10 cellular contexts compared by ENCODE assay signal in the genomic region with DNA sequence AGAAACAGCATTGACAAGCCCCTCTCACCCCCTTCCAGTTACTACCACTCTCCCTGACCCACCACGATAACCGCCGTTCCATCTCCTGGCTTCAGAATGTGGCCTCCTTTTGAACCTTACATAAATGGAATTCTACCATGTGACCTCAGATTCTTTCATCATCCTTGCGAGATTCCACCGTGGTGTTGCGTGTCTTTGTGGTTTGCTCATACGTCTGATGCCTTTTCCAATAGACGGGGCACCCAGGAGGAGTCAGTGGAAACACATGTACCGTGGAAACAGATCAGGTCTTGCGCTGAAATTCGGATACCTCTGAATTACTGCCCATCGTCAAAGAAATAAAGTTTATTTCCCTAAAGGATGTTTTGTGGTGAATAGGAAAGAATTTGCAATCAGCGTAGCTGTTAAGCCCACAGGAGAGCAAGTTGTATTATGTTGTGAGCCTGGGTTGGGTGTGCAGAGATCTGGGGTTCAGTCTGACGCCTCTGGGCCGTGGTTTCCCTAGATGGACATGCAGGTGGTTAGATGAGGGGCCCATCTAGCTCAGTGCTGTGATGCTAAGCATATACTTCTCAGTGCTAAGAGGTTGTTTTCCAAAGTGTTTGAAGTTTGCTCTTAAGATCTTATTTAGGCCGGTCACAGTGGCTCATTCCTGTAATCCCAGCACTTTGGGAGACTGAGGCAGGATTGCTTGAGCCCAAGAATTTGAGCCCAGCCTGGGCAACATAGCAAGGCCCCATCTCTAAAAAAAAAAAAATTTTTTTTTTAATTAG. TPM values are rescaled to one million over a fixed set of nuclear protein-coding genes. Genes with fewer than 3 reads are reported as not detected.
DNase-seq lines count a peak whose midpoint lies in the region; ATAC-seq and TF ChIP-seq lines count a peak whose summit lies in the region.
"Had no signal": no experiment of that assay in that cellular context is flagged by ENCODE, and none has a peak within 500 bp of the region (broad histone marks: within the 10 kb centered on the region; RNA-seq: fewer than 3 reads in every experiment).

No MANE protein-coding gene starts in this region.

- peak overlapping the region; percentile 47 to 99 (median 94) for H3K27ac ChIP-seq in tibial nerve

- CTCF ChIA-PET in activated naive CD4-positive, alpha-beta T cell treated with anti-CD3 and anti-CD28 coated beads for 36 hours (lab: Charles Lee): interaction anchor here (0.6 to 1.0 kb wide), 2 partner anchors 47 to 65 kb away, joined by 3 to 4 read pairs; no protein-coding TSS in a partner anchor

- no peak for TF ChIP-seq CTCF in tibial nerve (IDR thresholded peaks at IDR 0.05)

- DNase-seq in HS-5 (ENCODE audit: low read depth) (peak; percentile 90), amniotic stem cell (lab: John Stamatoyannopoulos, UW) (peak; percentile 89), left lobe of liver (ENCODE audit: low spot score) (peak; percentile 67), tibial nerve (ENCODE audit: low spot score in 2 of 2) (peak in 1 of 2 donors; percentile 64)
- DNase-seq in activated CD4-positive, alpha-beta T cell treated with anti-CD3 and anti-CD28 coated beads, Interleukin-2, amount 10 ng/mL, durations not matched to agents 24 days and 14 days: no peak
- no peak for DNase-seq in NK-92 treated with Interleukin-12 subunit alpha and Interleukin-12 subunit beta, amount 100 ng/mL, for 24 hours (lab: John Stamatoyannopoulos, UW)
- no peak for DNase-seq in activated effector memory CD4-positive, alpha-beta T cell treated with Interleukin-2 at 50 U/mL for 16 hours
- DNase-seq in activated naive CD4-positive, alpha-beta T cell treated with anti-CD3 and anti-CD28 coated beads for 36 hours: no peak
- DNase-seq: activated CD4-positive, alpha-beta memory T cell treated with anti-CD3 and anti-CD28 coated beads for 36 hours; glutamatergic neuron had no signal

- H3K27ac Mint-ChIP-seq in activated CD4-positive, alpha-beta T cell treated with anti-CD3 and anti-CD28 coated beads, Interleukin-2, amount 10 ng/mL, durations not matched to agents 24 days and 14 days: no peak overlapping the region
- no peak overlapping the region for H3K27ac Mint-ChIP-seq in activated naive CD4-positive, alpha-beta T cell treated with anti-CD3 and anti-CD28 coated beads for 36 hours
- H3K27ac Mint-ChIP-seq: activated CD4-positive, alpha-beta memory T cell treated with anti-CD3 and anti-CD28 coated beads for 36 hours had no signal

- intact Hi-C loops in activated CD4-positive, alpha-beta T cell treated with anti-CD3 and anti-CD28 coated beads, Interleukin-2, amount 10 ng/mL, durations not matched to agents 24 days and 14 days (cut with micrococcal nuclease): no loop called here
- intact Hi-C loops in activated naive CD4-positive, alpha-beta T cell treated with anti-CD3 and anti-CD28 coated beads for 36 hours (cut with micrococcal nuclease): no loop called here

- peaks cover 2% of the 10 kb centered on the region for H3K27me3 Mint-ChIP-seq in activated CD4-positive, alpha-beta T cell treated with anti-CD3 and anti-CD28 coated beads, Interleukin-2, amount 10 ng/mL, durations not matched to agents 24 days and 14 days
- H3K27me3 Mint-ChIP-seq in activated naive CD4-positive, alpha-beta T cell treated with anti-CD3 and anti-CD28 coated beads for 36 hours (ENCODE audit: low read depth): peaks cover 3% of the 10 kb centered on the region

- H3K36me3 ChIP-seq in tibial nerve: no peaks in the 10 kb centered on the region

- TF ChIP-seq EP300 in tibial nerve (IDR thresholded peaks at IDR 0.05): peak; percentile 66 to 89

- 63 to 72% methylated on average over 16 of the region's 16 CpGs for WGBS in tibial nerve, 2 donors

- H3K4me3 ChIP-seq in tibial nerve: no peak overlapping the region

- H3K4me3 Mint-ChIP-seq in activated CD4-positive, alpha-beta T cell treated with anti-CD3 and anti-CD28 coated beads, Interleukin-2, amount 10 ng/mL, durations not matched to agents 24 days and 14 days: no peak overlapping the region
- H3K4me3 Mint-ChIP-seq in activated naive CD4-positive, alpha-beta T cell treated with anti-CD3 and anti-CD28 coated beads for 36 hours: no peak overlapping the region
- H3K4me3 Mint-ChIP-seq: activated CD4-positive, alpha-beta memory T cell treated with anti-CD3 and anti-CD28 coated beads for 36 hours had no signal

- no peaks in the 10 kb centered on the region for H3K9me3 ChIP-seq in tibial nerve

- TF ChIP-seq POLR2A in tibial nerve (IDR thresholded peaks at IDR 0.05): no peak

- no peaks in the 10 kb centered on the region for H3K27me3 ChIP-seq in tibial nerve

- H3K9me3 Mint-ChIP-seq in activated CD4-positive, alpha-beta T cell treated with anti-CD3 and anti-CD28 coated beads, Interleukin-2, amount 10 ng/mL, durations not matched to agents 24 days and 14 days: no peaks in the 10 kb centered on the region
- H3K9me3 Mint-ChIP-seq in activated naive CD4-positive, alpha-beta T cell treated with anti-CD3 and anti-CD28 coated beads for 36 hours: no peaks in the 10 kb centered on the region
- H3K9me3 Mint-ChIP-seq: activated CD4-positive, alpha-beta memory T cell treated with anti-CD3 and anti-CD28 coated beads for 36 hours had no signal

- peak; percentile 0 for ATAC-seq in left lobe of liver

- H3K36me3 Mint-ChIP-seq in activated CD4-positive, alpha-beta T cell treated with anti-CD3 and anti-CD28 coated beads, Interleukin-2, amount 10 ng/mL, durations not matched to agents 24 days and 14 days (ENCODE audit: low read depth): no peaks in the 10 kb centered on the region
- H3K36me3 Mint-ChIP-seq in activated naive CD4-positive, alpha-beta T cell treated with anti-CD3 and anti-CD28 coated beads for 36 hours (ENCODE audit: low read depth): no peaks in the 10 kb centered on the region
- H3K36me3 Mint-ChIP-seq: activated CD4-positive, alpha-beta memory T cell treated with anti-CD3 and anti-CD28 coated beads for 36 hours had no signal

- H3K4me1 ChIP-seq in tibial nerve: peaks cover 7 to 68% (median 46%) of the 10 kb centered on the region in 4 donors

- H3K4me1 Mint-ChIP-seq in activated CD4-positive, alpha-beta T cell treated with anti-CD3 and anti-CD28 coated beads, Interleukin-2, amount 10 ng/mL, durations not matched to agents 24 days and 14 days: no peaks in the 10 kb centered on the region
- no peaks in the 10 kb centered on the region for H3K4me1 Mint-ChIP-seq in activated naive CD4-positive, alpha-beta T cell treated with anti-CD3 and anti-CD28 coated beads for 36 hours (ENCODE audit: low read depth)

RNA-seq across cellular contexts. Expression of a gene that starts 29.1 kb away (rescaled TPM):
- total RNA-seq in left lobe of liver (10.3 TPM), tibial nerve (10 to 100 TPM; 14.6 to 35.7 (median 17.1) TPM)
- total RNA-seq in activated CD4-positive, alpha-beta T cell treated with anti-CD3 and anti-CD28 coated beads, Interleukin-2, amount 10 ng/mL, durations not matched to agents 24 days and 14 days: 1.4 and 2.7 TPM in 2 replicates
- total RNA-seq in activated naive CD4-positive, alpha-beta T cell treated with anti-CD3 and anti-CD28 coated beads for 36 hours: 1 to 10 TPM; 2.9 to 5.5 TPM

Comparison
In these comparisons a context has a peak if more than half of its experiments do, and no peak if none do; other contexts are left out.
1. DNase-seq: peak in HS-5 (single experiment), amniotic stem cell (single experiment) and left lobe of liver (single experiment); none in activated CD4-positive, alpha-beta T cell treated with anti-CD3 and anti-CD28 coated beads, Interleukin-2, amount 10 ng/mL, durations not matched to agents 24 days and 14 days (single experiment), NK-92 treated with Interleukin-12 subunit alpha and Interleukin-12 subunit beta, amount 100 ng/mL, for 24 hours (single experiment), activated effector memory CD4-positive, alpha-beta T cell treated with Interleukin-2 at 50 U/mL for 16 hours (single experiment) and activated naive CD4-positive, alpha-beta T cell treated with anti-CD3 and anti-CD28 coated beads for 36 hours (single experiment).